Comparison of ENCODE assay signal across 8 cellular contexts in the genomic region with DNA sequence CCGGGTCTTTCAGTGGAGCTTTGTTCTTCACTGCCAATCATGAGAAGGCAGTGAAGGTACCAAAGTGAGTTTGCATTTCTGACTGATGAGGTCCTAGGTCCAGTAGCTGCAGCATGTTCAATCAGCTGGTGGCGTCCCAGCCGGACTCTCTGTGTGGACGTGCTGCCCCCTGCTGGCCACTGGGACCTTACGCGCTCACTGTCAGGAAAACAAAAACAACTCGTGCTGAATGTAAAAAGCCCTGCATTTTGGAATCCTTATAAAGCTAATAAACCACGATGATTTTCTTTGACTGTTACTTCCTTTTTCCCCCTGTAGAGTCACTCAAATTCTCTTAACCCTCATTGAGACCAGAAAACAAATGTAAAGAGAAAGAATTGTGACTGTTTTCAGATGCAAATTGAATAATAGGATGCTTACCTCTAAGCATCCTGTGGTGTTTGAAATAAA. TPM values are rescaled to one million over a fixed set of nuclear protein-coding genes. Genes with fewer than 3 reads are reported as not detected.
DNase-seq lines count a peak whose midpoint lies in the region; ATAC-seq and TF ChIP-seq lines count a peak whose summit lies in the region.
"Had no signal": no experiment of that assay in that cellular context is flagged by ENCODE, and none has a peak within 500 bp of the region (broad histone marks: within the 10 kb centered on the region; RNA-seq: fewer than 3 reads in every experiment).

No MANE protein-coding gene starts in this region.

- no peak overlapping the region for H3K4me3 ChIP-seq in Jurkat, Clone E6-1 (ENCODE audit: low read length)
- H3K4me3 ChIP-seq in Peyer's patch (no peak overlapping the region), fibroblast of the aortic adventitia (ENCODE audit: low read depth, low read length) (no peak overlapping the region)

- H3K36me3 Mint-ChIP-seq in activated T-cell treated with anti-CD3 and anti-CD28 coated beads, Interleukin-2, amount 50 U/mL, for 72 hours (ENCODE audit: insufficient read depth in 2 of 2) = no peaks in the 10 kb centered on the region
- H3K36me3 Mint-ChIP-seq in neural crest cell (ENCODE audit: low read depth) = no peaks in the 10 kb centered on the region

- ATAC-seq in activated T-cell treated with anti-CD3 and anti-CD28 coated beads, Interleukin-2, amount 50 U/mL, for 72 hours (replicated peaks in 1 of 2) = peak; percentile 71 to 72
- peak; percentile 58 for ATAC-seq in stimulated activated naive CD8-positive, alpha-beta T cell treated with anti-CD3 and anti-CD28 coated beads, Interleukin-15, Interleukin-2, amounts not matched to agents 100 U/mL and 50 U/mL, for 24 hours

- peaks cover 6% of the 10 kb centered on the region for H3K4me1 Mint-ChIP-seq in activated T-cell treated with anti-CD3 and anti-CD28 coated beads, Interleukin-2, amount 50 U/mL, for 72 hours (ENCODE audit: low read depth)
- peaks cover 11% of the 10 kb centered on the region for H3K4me1 Mint-ChIP-seq in neural crest cell

- DNase-seq in Jurkat, Clone E6-1 (ENCODE audit: low read depth, low spot score) = peak; percentile 54
- peak; percentile 89 to 94 (median 91) for DNase-seq in Peyer's patch
- peak; percentile 80 to 88 for DNase-seq in activated T-cell treated with anti-CD3 and anti-CD28 coated beads, Interleukin-2, amount 50 U/mL, for 72 hours
- peak; percentile 82 for DNase-seq in fibroblast of the aortic adventitia (ENCODE audit: low read depth)
- DNase-seq in neural crest cell (ENCODE audit: low read depth, low spot score) = peak; percentile 92
- DNase-seq in stimulated activated naive CD8-positive, alpha-beta T cell treated with anti-CD3 and anti-CD28 coated beads, Interleukin-15, Interleukin-2, amounts not matched to agents 100 U/mL and 50 U/mL, for 24 hours = peak; percentile 87

- peaks cover 38% of the 10 kb centered on the region for H3K27me3 Mint-ChIP-seq in activated T-cell treated with anti-CD3 and anti-CD28 coated beads, Interleukin-2, amount 50 U/mL, for 72 hours (ENCODE audit: low read depth)
- H3K27me3 Mint-ChIP-seq in neural crest cell (ENCODE audit: low read depth) = peaks cover 22% of the 10 kb centered on the region

- TF ChIP-seq CTCF in GM12874 (IDR thresholded peaks at IDR 0.05; ENCODE audit: insufficient read depth, low read depth, low read length) (peak; percentile 92), Peyer's patch (IDR thresholded peaks at IDR 0.05) (peak; percentile 82 to 94 (median 92)), fibroblast of the aortic adventitia (IDR thresholded peaks at IDR 0.05; ENCODE audit: insufficient read depth, low read length) (peak; percentile 91), neural crest cell (conservative IDR thresholded peaks at IDR 0.05) (peak; percentile 97)

- no peak for TF ChIP-seq POLR2A in Peyer's patch (IDR thresholded peaks at IDR 0.05)

- H3K9me3 ChIP-seq in Peyer's patch = no peaks in the 10 kb centered on the region

- H3K36me3 ChIP-seq in Peyer's patch = no peaks in the 10 kb centered on the region

- H3K27me3 ChIP-seq in Peyer's patch = peaks cover 0 to 3% of the 10 kb centered on the region in 2 donors

- H3K9me3 Mint-ChIP-seq in activated T-cell treated with anti-CD3 and anti-CD28 coated beads, Interleukin-2, amount 50 U/mL, for 72 hours = no peaks in the 10 kb centered on the region
- no peaks in the 10 kb centered on the region for H3K9me3 Mint-ChIP-seq in neural crest cell
- H3K9me3 Mint-ChIP-seq: stimulated activated naive CD8-positive, alpha-beta T cell treated with anti-CD3 and anti-CD28 coated beads, Interleukin-15, Interleukin-2, amounts not matched to agents 100 ng/mL and 50 ng/mL, for 24 hours had no signal

- H3K27ac Mint-ChIP-seq in activated T-cell treated with anti-CD3 and anti-CD28 coated beads, Interleukin-2, amount 50 U/mL, for 72 hours = no peak overlapping the region
- no peak overlapping the region for H3K27ac Mint-ChIP-seq in neural crest cell (ENCODE audit: unreplicated experiment)
- H3K27ac Mint-ChIP-seq: stimulated activated naive CD8-positive, alpha-beta T cell treated with anti-CD3 and anti-CD28 coated beads, Interleukin-15, Interleukin-2, amounts not matched to agents 100 ng/mL and 50 ng/mL, for 24 hours had no signal

- H3K27ac ChIP-seq in Peyer's patch = no peak overlapping the region

- peaks cover 0 to 8% (median 0%) of the 10 kb centered on the region in 4 donors for H3K4me1 ChIP-seq in Peyer's patch

- no peak overlapping the region for H3K4me3 Mint-ChIP-seq in activated T-cell treated with anti-CD3 and anti-CD28 coated beads, Interleukin-2, amount 50 U/mL, for 72 hours
- peak overlapping the region; percentile 86 for H3K4me3 Mint-ChIP-seq in neural crest cell
- H3K4me3 Mint-ChIP-seq: stimulated activated naive CD8-positive, alpha-beta T cell treated with anti-CD3 and anti-CD28 coated beads, Interleukin-15, Interleukin-2, amounts not matched to agents 100 ng/mL and 50 ng/mL, for 24 hours had no signal

RNA-seq across cellular contexts. Expression of gene CD24, which starts 4.9 kb away (rescaled TPM):
- polyA plus RNA-seq in Jurkat, Clone E6-1 (2012; ENCODE audit: insufficient read depth, insufficient read length) = 6.9 TPM
- total RNA-seq in Peyer's patch (100 to 1,000 TPM in 1 of 4 donors, 10 to 100 TPM in 3; 38.9 to 119 (median 68.9) TPM), fibroblast of the aortic adventitia (ENCODE audit: low replicate concordance) (1.7 and 4.5 TPM in 2 replicates), neural crest cell (333 and 352 TPM in 2 replicates)
- total RNA-seq in activated T-cell treated with anti-CD3 and anti-CD28 coated beads, Interleukin-2, amount 50 U/mL, for 72 hours = 1 to 10 TPM in 1 of 2 donors, under 1 TPM in 1; 0.34 to 1.3 TPM

RNA-seq across cellular contexts. Expression of gene MTRES1, which starts 48.5 kb away (rescaled TPM):
- 28.7 TPM for polyA plus RNA-seq in Jurkat, Clone E6-1 (2012; ENCODE audit: insufficient read depth, insufficient read length)
- total RNA-seq in Peyer's patch = 10 to 100 TPM; 22.8 to 34.7 (median 31.3) TPM
- total RNA-seq in activated T-cell treated with anti-CD3 and anti-CD28 coated beads, Interleukin-2, amount 50 U/mL, for 72 hours = 10 to 100 TPM; 15.4 to 18.0 TPM
- 13.9 and 34.3 TPM in 2 replicates for total RNA-seq in fibroblast of the aortic adventitia (ENCODE audit: low replicate concordance)
- total RNA-seq in neural crest cell = 23.5 and 23.7 TPM in 2 replicates
